1 cellular context compared by ENCODE assay signal in the genomic region with DNA sequence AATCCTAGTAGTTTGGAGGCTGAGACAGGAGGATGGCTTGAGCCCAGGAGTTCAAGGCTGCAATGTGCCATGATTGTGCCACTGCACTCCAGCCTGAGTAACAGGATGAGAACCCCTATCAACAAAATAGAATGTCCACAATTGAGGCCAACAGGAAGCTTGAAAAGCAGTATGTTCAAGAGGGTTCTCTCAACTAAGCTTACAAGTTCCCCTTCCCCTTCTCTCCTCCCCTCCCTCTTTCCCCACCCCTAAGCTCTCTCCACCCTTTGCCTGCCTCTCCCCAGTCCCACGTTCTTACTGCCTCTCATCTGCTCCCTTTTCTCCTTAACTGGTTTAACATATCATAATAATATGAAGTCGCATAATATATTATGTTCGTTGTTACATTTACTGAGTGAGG.
TF ChIP-seq lines count a peak whose summit lies in the region.

No MANE protein-coding gene starts in this region.

TF ChIP-seq in HepG2, 621 proteins besides CTCF, POLR2A, EP300 and RAD21 (continued from another document):
- no peak for TF ChIP-seq PRDM15 (CRISPR knock-in tag; IDR thresholded peaks at IDR 0.05)
